Comparison of ENCODE assay signal across 1 cellular context in genomic region chr12:51364026-51364425, GRCh38.
TF ChIP-seq lines count a peak whose summit lies in the region.

No MANE protein-coding gene starts in this region.

TF ChIP-seq in WTC11, 78 proteins besides CTCF, POLR2A, EP300 and RAD21 (continued from another document):
- no peak for TF ChIP-seq STAT6 (CRISPR knock-in tag; conservative IDR thresholded peaks at IDR 0.05; ENCODE audit: low read depth)
- TF ChIP-seq GTF2I (CRISPR knock-in tag; conservative IDR thresholded peaks at IDR 0.05), result no peak
- no peak for TF ChIP-seq TEAD4 (CRISPR knock-in tag; IDR thresholded peaks at IDR 0.05)
- no peak for TF ChIP-seq ZNF317 (CRISPR knock-in tag; IDR thresholded peaks at IDR 0.05; ENCODE audit: borderline replicate concordance, low read depth)
- no peak for TF ChIP-seq GRHL2 (CRISPR knock-in tag; IDR thresholded peaks at IDR 0.05; ENCODE audit: insufficient replicate concordance, severe bottlenecking)
- no peak for TF ChIP-seq SMAD3 (CRISPR knock-in tag; IDR thresholded peaks at IDR 0.05; ENCODE audit: borderline replicate concordance)
